In genomic region chr14:92514844-92515509, GRCh38 we compare ENCODE assay signal across 8 cellular contexts. TPM values are rescaled to one million over a fixed set of nuclear protein-coding genes. Genes with fewer than 3 reads are reported as not detected.
DNase-seq lines count a peak whose midpoint lies in the region; ATAC-seq and TF ChIP-seq lines count a peak whose summit lies in the region.

No MANE protein-coding gene starts in this region.

- H3K4me1 ChIP-seq in ACC112 (ENCODE audit: control insufficient read depth, insufficient read depth, low read length, unreplicated experiment) = peaks cover 30% of the 10 kb centered on the region
- no peaks in the 10 kb centered on the region for H3K4me1 ChIP-seq in ectodermal cell (ENCODE audit: control insufficient read depth, insufficient read depth, low read length)

- peak overlapping the region; percentile 57 to 88 (median 71) for H3K4me3 Mint-ChIP-seq in naive thymus-derived CD8-positive, alpha-beta T cell

- TF ChIP-seq CTCF in HFF-Myc (IDR thresholded peaks at IDR 0.05; ENCODE audit: low read depth, low read length, missing control alignments) = no peak

- no peak overlapping the region for H2AFZ ChIP-seq in ACC112 (ENCODE audit: low read length, unreplicated experiment)

- no peaks in the 10 kb centered on the region for H3K9me3 ChIP-seq in ectodermal cell (ENCODE audit: control insufficient read depth, low read length)

- peaks cover 27% of the 10 kb centered on the region for H3K79me2 ChIP-seq in ACC112 (ENCODE audit: control insufficient read depth, insufficient read depth, low read length, unreplicated experiment)

- H3K27ac Mint-ChIP-seq in naive thymus-derived CD8-positive, alpha-beta T cell = peak overlapping the region; percentile 13 to 90 (median 83)

- peak overlapping the region; percentile 97 for H3K4me3 ChIP-seq in ACC112 (ENCODE audit: low read depth, low read length)
- peak overlapping the region; percentile 66 for H3K4me3 ChIP-seq in HFF-Myc (replicated peaks; ENCODE audit: low read depth, low read length)
- peak overlapping the region; percentile 39 for H3K4me3 ChIP-seq in ectodermal cell (ENCODE audit: insufficient read depth, low read depth, low read length)

- H3K27ac ChIP-seq in ACC112 (ENCODE audit: low read depth, low read length) (no peak overlapping the region), ectodermal cell (ENCODE audit: insufficient read depth, low read depth, low read length, poor library complexity, severe bottlenecking) (no peak overlapping the region)

- WGBS in ectodermal cell, 2 experiments = 75 to 77% methylated on average over 14 to 15 of the region's 15 CpGs

- H3K36me3 ChIP-seq in ACC112 (ENCODE audit: insufficient read depth, low read length) (no peaks in the 10 kb centered on the region), ectodermal cell (ENCODE audit: control insufficient read depth, insufficient read depth, low read length) (no peaks in the 10 kb centered on the region)

- no peaks in the 10 kb centered on the region for H3K9me3 Mint-ChIP-seq in naive thymus-derived CD8-positive, alpha-beta T cell

- H3K27me3 Mint-ChIP-seq in naive thymus-derived CD8-positive, alpha-beta T cell = no peaks in the 10 kb centered on the region

- DNase-seq in HFF-Myc (ENCODE audit: extremely low read depth, low read depth) (no peak), NCI-H82 (lab: John Stamatoyannopoulos, UW) (no peak)
- DNase-seq in naive thymus-derived CD8-positive, alpha-beta T cell = no peak
- no peak for DNase-seq in central memory CD4-positive, alpha-beta T cell

- no peaks in the 10 kb centered on the region for H3K27me3 ChIP-seq in ACC112 (ENCODE audit: insufficient read depth, low read length)
- peaks cover 51% of the 10 kb centered on the region for H3K27me3 ChIP-seq in ectodermal cell (ENCODE audit: control insufficient read depth, insufficient read depth, low read length, poor library complexity, severe bottlenecking)

- no peak for ATAC-seq in naive thymus-derived CD8-positive, alpha-beta T cell
- no peak for ATAC-seq in GM19035 (IDR thresholded peaks at IDR 0.05; ENCODE audit: unreplicated experiment)
- no peak for ATAC-seq in GM21526 (IDR thresholded peaks at IDR 0.05; ENCODE audit: low FRiP score, unreplicated experiment)

- H3K36me3 Mint-ChIP-seq in naive thymus-derived CD8-positive, alpha-beta T cell = no peaks in the 10 kb centered on the region

- peaks cover 36 to 68% (median 66%) of the 10 kb centered on the region in 4 donors for H3K4me1 Mint-ChIP-seq in naive thymus-derived CD8-positive, alpha-beta T cell

- POLR2A ChIA-PET in naive thymus-derived CD8-positive, alpha-beta T cell (lab: Charles Lee) = interaction anchor here (1.1 to 4.5 kb wide), 8 partner anchors 9 to 71 kb away, joined by 3 to 29 read pairs (median 8); no protein-coding TSS in a partner anchor

RNA-seq across cellular contexts. Expression of gene RIN3, which starts 1.4 kb away (rescaled TPM):
- polyA plus RNA-seq in ectodermal cell (2013, experiment 1 of 4) = 1.2 TPM
- polyA plus RNA-seq in ectodermal cell (2013, experiment 2 of 4) = 1.7 TPM
- 2.1 TPM for polyA plus RNA-seq in ectodermal cell (2013, experiment 3 of 4)
- polyA plus RNA-seq in ectodermal cell (2013, experiment 4 of 4) = 2.1 TPM
- total RNA-seq in naive thymus-derived CD8-positive, alpha-beta T cell = 100 to 1,000 TPM; 137 to 146 TPM
- 10 to 100 TPM; 16.8 to 45.8 (median 30.0) TPM for polyA plus RNA-seq in naive thymus-derived CD8-positive, alpha-beta T cell

Comparison
In these comparisons a context has a peak if more than half of its experiments do, and no peak if none do; other contexts are left out.
1. H3K4me3 ChIP-seq: peak in every context shown above with its lines; median percentile 97 in ACC112; 66 in HFF-Myc; 39 in ectodermal cell.